Comparison of ENCODE assay signal across 22 cellular contexts in the genomic region with DNA sequence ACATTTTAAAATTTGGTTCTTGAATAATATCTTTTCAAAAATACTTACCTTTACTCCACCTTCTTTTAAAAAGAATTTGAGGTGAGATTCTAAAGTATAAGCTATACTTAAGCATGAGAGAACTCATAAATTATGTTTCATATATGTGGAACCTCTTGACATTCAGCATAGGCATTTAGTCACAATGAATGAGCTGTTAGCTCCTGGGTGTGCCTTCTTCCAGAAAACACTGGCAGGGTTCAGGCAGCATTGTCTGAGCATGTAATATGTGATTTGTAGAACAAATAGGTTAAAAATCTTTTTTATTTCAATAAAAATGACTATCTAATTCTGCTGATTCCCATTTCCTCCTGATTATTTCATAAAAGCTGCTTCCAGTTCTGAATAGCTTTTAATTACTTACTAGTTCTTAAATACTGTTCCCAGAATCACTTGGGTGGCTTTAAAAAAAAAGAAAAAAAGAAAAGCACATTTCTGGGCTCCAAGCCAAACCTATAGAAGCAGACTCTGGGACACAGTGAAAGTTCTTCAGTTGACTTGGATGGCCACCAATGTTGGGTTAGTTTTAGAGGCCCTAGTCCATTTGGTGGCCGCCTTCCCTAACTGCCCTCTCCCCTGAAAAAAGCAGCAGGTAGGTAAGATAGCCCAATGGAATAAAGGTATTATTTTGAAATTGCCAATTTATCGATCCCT. TPM values are rescaled to one million over a fixed set of nuclear protein-coding genes. Genes with fewer than 3 reads are reported as not detected.
A peak's percentile ranks its signal among the peaks of the same experiment; 100 is the strongest.
DNase-seq lines count a peak whose midpoint lies in the region; ATAC-seq and TF ChIP-seq lines count a peak whose summit lies in the region.
"Had no signal": no experiment of that assay in that cellular context is flagged by ENCODE, and none has a peak within 500 bp of the region (broad histone marks: within the 10 kb centered on the region; RNA-seq: fewer than 3 reads in every experiment).

No MANE protein-coding gene starts in this region.

- H3K9me3 Mint-ChIP-seq in progenitor cell of endocrine pancreas (ENCODE audit: low read depth): no peaks in the 10 kb centered on the region
- H3K9me3 Mint-ChIP-seq: activated B cell treated with CpG ODN at 0.5 μM for 24 hours; activated naive CD4-positive, alpha-beta T cell treated with anti-CD3 and anti-CD28 coated beads, Interleukin-2, amount 50 U/mL, for 24 hours; activated T-cell treated with anti-CD3 and anti-CD28 coated beads, Interleukin-2, amount 50 U/mL, for 4 hours; brain; natural killer cell; T-helper 2 cell treated with Interferon-gamma antibody and Interleukin-4, amounts not matched to agents 5 μg/mL and 100 μg/mL, for 36 hours had no signal

- H3K36me3 Mint-ChIP-seq in progenitor cell of endocrine pancreas (ENCODE audit: insufficient read depth): peaks cover 12% of the 10 kb centered on the region

- H3K9me2 ChIP-seq in Karpas-422 (replicated peaks; ENCODE audit: insufficient read depth, low read length): no peaks in the 10 kb centered on the region

- H3K27ac ChIP-seq in Karpas-422 (ENCODE audit: low read length): peak overlapping the region; percentile 95
- H3K27ac ChIP-seq: SJSA1, tibial nerve had no signal

- H3K4me1 ChIP-seq in Karpas-422 (ENCODE audit: low read length): peaks cover 73% of the 10 kb centered on the region

- no peaks in the 10 kb centered on the region for H3K27me3 Mint-ChIP-seq in progenitor cell of endocrine pancreas
- H3K27me3 Mint-ChIP-seq: activated B cell treated with CpG ODN at 0.5 μM for 24 hours; activated naive CD4-positive, alpha-beta T cell treated with anti-CD3 and anti-CD28 coated beads, Interleukin-2, amount 50 U/mL, for 24 hours; brain had no signal

- no peak overlapping the region for H2AFZ ChIP-seq in Karpas-422 (ENCODE audit: low read length)

- H3K27ac Mint-ChIP-seq in progenitor cell of endocrine pancreas: peak overlapping the region; percentile 13
- H3K27ac Mint-ChIP-seq: activated B cell treated with CpG ODN at 0.5 μM for 24 hours; activated naive CD4-positive, alpha-beta T cell treated with anti-CD3 and anti-CD28 coated beads, Interleukin-2, amount 50 U/mL, for 24 hours; natural killer cell; T-helper 2 cell treated with Interferon-gamma antibody and Interleukin-4, amounts not matched to agents 5 μg/mL and 100 μg/mL, for 36 hours had no signal

- H3K9me3 ChIP-seq in Karpas-422 (ENCODE audit: low read length): no peaks in the 10 kb centered on the region
- H3K9me3 ChIP-seq: MG63, SJSA1, tibial nerve had no signal

- TF ChIP-seq CTCF in choroid plexus epithelial cell (conservative IDR thresholded peaks at IDR 0.05; ENCODE audit: low read depth, low read length) (no peak), progenitor cell of endocrine pancreas (IDR thresholded peaks at IDR 0.05; ENCODE audit: unreplicated experiment) (no peak)

- H3K79me2 ChIP-seq in Karpas-422 (ENCODE audit: low read length): peaks cover 48% of the 10 kb centered on the region

- DNase-seq in Karpas-422 (no peak), OCI-M1 (lab: John Stamatoyannopoulos, UW) (peak; percentile 23), choroid plexus epithelial cell (ENCODE audit: low read depth) (peak; percentile 48), progenitor cell of endocrine pancreas (ENCODE audit: low spot score, unreplicated experiment) (no peak), OCI-M2 (lab: John Stamatoyannopoulos, UW; ENCODE audit: unreplicated experiment) (no peak)
- DNase-seq in stimulated activated naive CD4-positive, alpha-beta T cell (lab: John Stamatoyannopoulos, UW): no peak
- DNase-seq: activated B cell treated with CpG ODN at 0.5 μM for 24 hours; activated T-cell treated with anti-CD3 and anti-CD28 coated beads, Interleukin-2, amount 50 U/mL, for 4 hours; left colon; MG63; natural killer cell; NCI-H1694; NCI-H524 treated with DMSO at 0.1 percent for 48 hours; PC-3; stimulated activated CD4-positive, alpha-beta T cell treated with anti-CD3 and anti-CD28 coated beads, Interleukin-1b, Interleukin-23, amount 100 ng/mL, for 48 hours; stimulated activated naive CD4-positive, alpha-beta T cell treated with Interleukin-2 at 50 U/mL for 16 hours had no signal

- H3K4me3 ChIP-seq in Karpas-422 (ENCODE audit: low read length) (no peak overlapping the region), choroid plexus epithelial cell (ENCODE audit: low read depth, low read length) (no peak overlapping the region)
- H3K4me3 ChIP-seq: MG63, SJSA1, tibial nerve had no signal

- no peak overlapping the region for H3K4me3 Mint-ChIP-seq in progenitor cell of endocrine pancreas (ENCODE audit: low read depth)
- H3K4me3 Mint-ChIP-seq: activated B cell treated with CpG ODN at 0.5 μM for 24 hours; activated naive CD4-positive, alpha-beta T cell treated with anti-CD3 and anti-CD28 coated beads, Interleukin-2, amount 50 U/mL, for 24 hours; activated T-cell treated with anti-CD3 and anti-CD28 coated beads, Interleukin-2, amount 50 U/mL, for 4 hours; brain; natural killer cell; T-helper 2 cell treated with Interferon-gamma antibody and Interleukin-4, amounts not matched to agents 5 μg/mL and 100 μg/mL, for 36 hours had no signal

- H3K36me3 ChIP-seq in Karpas-422 (ENCODE audit: insufficient read depth, low read length): peaks cover 46% of the 10 kb centered on the region; the same call in 1 of the 2 replicates

- H3K27me3 ChIP-seq in Karpas-422 (ENCODE audit: low read length): no peaks in the 10 kb centered on the region
- H3K27me3 ChIP-seq: MG63, SJSA1, tibial nerve had no signal

- no peak overlapping the region for H3K9ac ChIP-seq in Karpas-422 (ENCODE audit: low read length)

- H4K20me1 ChIP-seq in Karpas-422 (ENCODE audit: insufficient read depth, low read depth, low read length): no peaks in the 10 kb centered on the region

- ATAC-seq in HG03342 (IDR thresholded peaks at IDR 0.05; ENCODE audit: unreplicated experiment): no peak
- ATAC-seq: activated T-cell treated with anti-CD3 and anti-CD28 coated beads, Interleukin-2, amount 50 U/mL, for 4 hours; left colon; natural killer cell; PC-3 had no signal

- peak overlapping the region; percentile 68 for H3K4me2 ChIP-seq in Karpas-422 (ENCODE audit: low read depth, low read length, poor library complexity, severe bottlenecking)

- peaks cover 9% of the 10 kb centered on the region for H3K4me1 Mint-ChIP-seq in progenitor cell of endocrine pancreas (ENCODE audit: low read depth)

RNA-seq across cellular contexts. Expression of a gene that starts 20.2 kb away (rescaled TPM):
- 22.5 and 32.7 TPM in 2 replicates for total RNA-seq in Karpas-422 (2014; rRNA removed; shearing (Covaris generic); ENCODE audit: low replicate concordance)
- 30.8 and 34.2 TPM in 2 replicates for total RNA-seq in progenitor cell of endocrine pancreas

RNA-seq across cellular contexts. Expression of a gene that starts 59.1 kb away (rescaled TPM):
- 28.7 and 40.0 TPM in 2 replicates for total RNA-seq in Karpas-422 (2014; rRNA removed; shearing (Covaris generic); ENCODE audit: low replicate concordance)
- 48.0 and 50.5 TPM in 2 replicates for total RNA-seq in progenitor cell of endocrine pancreas

Comparison
In these comparisons a context has a peak if more than half of its experiments do, and no peak if none do; other contexts are left out.
1. DNase-seq: peak in OCI-M1 (single experiment) and choroid plexus epithelial cell (single experiment); none in Karpas-422 (single experiment), progenitor cell of endocrine pancreas (single experiment), stimulated activated naive CD4-positive, alpha-beta T cell (0 of 6) and OCI-M2 (single experiment).